In the genomic region with DNA sequence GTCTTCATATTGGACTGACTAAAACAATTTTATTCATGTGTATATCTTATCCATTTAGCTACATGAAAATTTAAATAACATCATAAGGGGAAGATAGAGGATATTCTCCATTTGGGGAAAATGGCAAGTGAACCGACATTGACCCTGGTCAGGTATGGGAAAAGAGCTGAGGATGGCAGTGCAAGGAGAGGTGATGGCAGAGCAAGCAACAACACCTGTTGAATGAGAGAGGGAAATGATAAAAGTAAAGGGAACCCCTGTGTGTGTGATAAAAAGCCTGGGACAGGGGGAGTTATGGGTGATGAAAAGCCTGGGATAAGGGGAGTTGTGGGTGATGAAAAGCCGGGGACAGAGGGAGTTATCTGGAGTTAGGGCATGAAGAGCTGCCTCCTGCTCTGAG, we compare ENCODE assay signal across 1 cellular context.
TF ChIP-seq lines count a peak whose summit lies in the region.

No MANE protein-coding gene starts in this region.

TF ChIP-seq in HEK293, 187 proteins besides CTCF, POLR2A, EP300 and RAD21:
- TF ChIP-seq, protein P1, sequence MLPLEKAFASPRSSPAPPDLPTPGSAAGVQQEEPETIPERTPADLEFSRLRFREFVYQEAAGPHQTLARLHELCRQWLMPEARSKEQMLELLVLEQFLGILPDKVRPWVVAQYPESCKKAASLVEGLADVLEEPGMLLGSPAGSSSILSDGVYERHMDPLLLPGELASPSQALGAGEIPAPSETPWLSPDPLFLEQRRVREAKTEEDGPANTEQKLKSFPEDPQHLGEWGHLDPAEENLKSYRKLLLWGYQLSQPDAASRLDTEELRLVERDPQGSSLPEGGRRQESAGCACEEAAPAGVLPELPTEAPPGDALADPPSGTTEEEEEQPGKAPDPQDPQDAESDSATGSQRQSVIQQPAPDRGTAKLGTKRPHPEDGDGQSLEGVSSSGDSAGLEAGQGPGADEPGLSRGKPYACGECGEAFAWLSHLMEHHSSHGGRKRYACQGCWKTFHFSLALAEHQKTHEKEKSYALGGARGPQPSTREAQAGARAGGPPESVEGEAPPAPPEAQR (tag by site-specific recombination; IDR thresholded peaks at IDR 0.05): no peak
- TF ChIP-seq EGR2 (tag by site-specific recombination; IDR thresholded peaks at IDR 0.05; ENCODE audit: low read depth): no peak
- no peak for TF ChIP-seq ZNF792 (tag by site-specific recombination; IDR thresholded peaks at IDR 0.05)
- no peak for TF ChIP-seq REPIN1 (tag by site-specific recombination; IDR thresholded peaks at IDR 0.05; ENCODE audit: low read depth)
- TF ChIP-seq ZNF658 (tag by site-specific recombination; IDR thresholded peaks at IDR 0.05): no peak
- no peak for TF ChIP-seq ELK4 (IDR thresholded peaks at IDR 0.05; ENCODE audit: borderline replicate concordance, low read depth, low read length)
- no peak for TF ChIP-seq ZBTB21 (tag by site-specific recombination; IDR thresholded peaks at IDR 0.05)
- no peak for TF ChIP-seq ZNF660 (tag by site-specific recombination; IDR thresholded peaks at IDR 0.05)
- TF ChIP-seq, protein P2, sequence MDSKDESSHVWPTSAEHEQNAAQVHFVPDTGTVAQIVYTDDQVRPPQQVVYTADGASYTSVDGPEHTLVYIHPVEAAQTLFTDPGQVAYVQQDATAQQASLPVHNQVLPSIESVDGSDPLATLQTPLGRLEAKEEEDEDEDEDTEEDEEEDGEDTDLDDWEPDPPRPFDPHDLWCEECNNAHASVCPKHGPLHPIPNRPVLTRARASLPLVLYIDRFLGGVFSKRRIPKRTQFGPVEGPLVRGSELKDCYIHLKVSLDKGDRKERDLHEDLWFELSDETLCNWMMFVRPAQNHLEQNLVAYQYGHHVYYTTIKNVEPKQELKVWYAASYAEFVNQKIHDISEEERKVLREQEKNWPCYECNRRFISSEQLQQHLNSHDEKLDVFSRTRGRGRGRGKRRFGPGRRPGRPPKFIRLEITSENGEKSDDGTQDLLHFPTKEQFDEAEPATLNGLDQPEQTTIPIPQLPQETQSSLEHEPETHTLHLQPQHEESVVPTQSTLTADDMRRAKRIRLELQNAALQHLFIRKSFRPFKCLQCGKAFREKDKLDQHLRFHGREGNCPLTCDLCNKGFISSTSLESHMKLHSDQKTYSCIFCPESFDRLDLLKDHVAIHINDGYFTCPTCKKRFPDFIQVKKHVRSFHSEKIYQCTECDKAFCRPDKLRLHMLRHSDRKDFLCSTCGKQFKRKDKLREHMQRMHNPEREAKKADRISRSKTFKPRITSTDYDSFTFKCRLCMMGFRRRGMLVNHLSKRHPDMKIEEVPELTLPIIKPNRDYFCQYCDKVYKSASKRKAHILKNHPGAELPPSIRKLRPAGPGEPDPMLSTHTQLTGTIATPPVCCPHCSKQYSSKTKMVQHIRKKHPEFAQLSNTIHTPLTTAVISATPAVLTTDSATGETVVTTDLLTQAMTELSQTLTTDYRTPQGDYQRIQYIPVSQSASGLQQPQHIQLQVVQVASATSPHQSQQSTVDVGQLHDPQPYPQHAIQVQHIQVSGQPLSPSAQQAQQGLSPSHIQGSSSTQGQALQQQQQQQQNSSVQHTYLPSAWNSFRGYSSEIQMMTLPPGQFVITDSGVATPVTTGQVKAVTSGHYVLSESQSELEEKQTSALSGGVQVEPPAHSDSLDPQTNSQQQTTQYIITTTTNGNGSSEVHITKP (tag by site-specific recombination; IDR thresholded peaks at IDR 0.05): no peak
- peak; percentile 96 for TF ChIP-seq SCRT2 (tag by site-specific recombination; IDR thresholded peaks at IDR 0.05)
- no peak for TF ChIP-seq HIC1 (tag by site-specific recombination; IDR thresholded peaks at IDR 0.05)
- TF ChIP-seq SCRT1 (tag by site-specific recombination; IDR thresholded peaks at IDR 0.05; ENCODE audit: borderline replicate concordance): peak; percentile 97
- no peak for TF ChIP-seq ZNF830 (tag by site-specific recombination; IDR thresholded peaks at IDR 0.05; ENCODE audit: low read depth)
TF ChIP-seq in HEK293: peak in this region for 2.
